ENCODE assay signal across 6 cellular contexts in genomic region chr4:154315741-154316140, GRCh38.
"Had no signal": no experiment of that assay in that cellular context is flagged by ENCODE, and none has a peak within 500 bp of the region (broad histone marks: within the 10 kb centered on the region; RNA-seq: fewer than 3 reads in every experiment).

No MANE protein-coding gene starts in this region.

- DNase-seq: IMR-90, KBM-7, KG1 had no signal

- FAIRE-seq: HTR-8/SVneo had no signal

- H3K9ac ChIP-seq: KMS-11 had no signal

- H3K27ac ChIP-seq: HL-60, KMS-11 had no signal

- H3K4me2 ChIP-seq: KMS-11 had no signal
